Comparison of ENCODE assay signal across 1 cellular context in the genomic region with DNA sequence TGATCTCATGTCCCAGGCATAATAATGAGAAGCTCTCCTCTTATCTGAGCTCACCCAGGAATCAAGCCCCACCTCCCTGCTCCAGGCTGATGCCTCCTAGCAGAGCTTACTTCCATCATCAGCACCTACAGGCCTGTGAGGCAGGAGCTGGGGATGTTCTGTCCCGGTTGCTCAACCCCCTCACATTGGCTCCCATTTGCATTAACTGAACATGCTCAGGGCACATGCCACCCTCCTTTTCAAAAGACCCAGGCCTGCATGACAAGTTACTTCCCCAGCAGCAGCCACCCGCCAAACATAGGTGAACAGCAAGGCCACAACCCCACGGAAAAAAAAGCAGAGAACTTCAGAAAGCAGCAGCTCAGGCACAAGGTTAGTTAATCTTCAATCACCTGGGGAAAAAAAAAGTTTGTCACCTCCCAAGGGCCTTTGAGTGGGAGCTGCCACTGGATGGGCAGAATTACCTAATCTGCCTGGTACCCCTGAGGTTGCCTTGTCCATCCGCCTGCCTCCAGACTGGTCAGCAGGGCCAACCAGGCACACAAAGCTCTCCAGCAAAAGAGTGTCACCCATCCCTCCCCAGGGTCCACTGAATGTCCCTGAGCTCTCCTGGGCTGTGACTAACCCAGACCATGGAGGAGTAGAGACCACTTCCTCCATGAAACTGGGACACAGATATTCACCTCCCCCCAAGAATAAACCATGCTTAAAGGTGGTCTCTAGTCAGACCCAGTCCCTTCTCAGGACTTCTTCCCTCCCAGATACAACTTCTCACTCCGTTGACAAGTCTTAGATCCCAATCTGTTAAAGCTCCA.
TF ChIP-seq lines count a peak whose summit lies in the region.

No MANE protein-coding gene starts in this region.

TF ChIP-seq in H1, 55 proteins besides CTCF, POLR2A, EP300 and RAD21:
- TF ChIP-seq FOSL1 (IDR thresholded peaks at IDR 0.05; ENCODE audit: insufficient read depth, low read depth, low read length), result no peak
- TF ChIP-seq, protein P1, sequence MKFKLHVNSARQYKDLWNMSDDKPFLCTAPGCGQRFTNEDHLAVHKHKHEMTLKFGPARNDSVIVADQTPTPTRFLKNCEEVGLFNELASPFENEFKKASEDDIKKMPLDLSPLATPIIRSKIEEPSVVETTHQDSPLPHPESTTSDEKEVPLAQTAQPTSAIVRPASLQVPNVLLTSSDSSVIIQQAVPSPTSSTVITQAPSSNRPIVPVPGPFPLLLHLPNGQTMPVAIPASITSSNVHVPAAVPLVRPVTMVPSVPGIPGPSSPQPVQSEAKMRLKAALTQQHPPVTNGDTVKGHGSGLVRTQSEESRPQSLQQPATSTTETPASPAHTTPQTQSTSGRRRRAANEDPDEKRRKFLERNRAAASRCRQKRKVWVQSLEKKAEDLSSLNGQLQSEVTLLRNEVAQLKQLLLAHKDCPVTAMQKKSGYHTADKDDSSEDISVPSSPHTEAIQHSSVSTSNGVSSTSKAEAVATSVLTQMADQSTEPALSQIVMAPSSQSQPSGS (IDR thresholded peaks at IDR 0.05; ENCODE audit: low read length), result no peak
- no peak for TF ChIP-seq BCL11A (IDR thresholded peaks at IDR 0.05; ENCODE audit: low read depth in 2 of 2, low read length in 2 of 2)
- no peak for TF ChIP-seq CTBP2 (IDR thresholded peaks at IDR 0.05; ENCODE audit: borderline replicate concordance, insufficient read depth, insufficient read length, low read length)
- TF ChIP-seq SP4 (IDR thresholded peaks at IDR 0.05; ENCODE audit: low read length), result no peak
- TF ChIP-seq E2F6 (IDR thresholded peaks at IDR 0.05), result no peak
- TF ChIP-seq SP2 (IDR thresholded peaks at IDR 0.05; ENCODE audit: low read length), result no peak
- no peak for TF ChIP-seq GABPA (IDR thresholded peaks at IDR 0.05; ENCODE audit: borderline replicate concordance, insufficient read depth, low read length)
- TF ChIP-seq MAX (IDR thresholded peaks at IDR 0.05), result no peak
- TF ChIP-seq EGR1 (IDR thresholded peaks at IDR 0.05; ENCODE audit: borderline replicate concordance, low read depth, low read length), result no peak
- TF ChIP-seq SIRT6 (IDR thresholded peaks at IDR 0.05; ENCODE audit: low read length), result no peak
